In genomic region chr6:66068907-66069306, GRCh38 we compare ENCODE assay signal across 25 cellular contexts.
"Had no signal": no experiment of that assay in that cellular context is flagged by ENCODE, and none has a peak within 500 bp of the region (broad histone marks: within the 10 kb centered on the region; RNA-seq: fewer than 3 reads in every experiment).

No MANE protein-coding gene starts in this region.

- FAIRE-seq: urothelium cell line had no signal

- H3K27ac ChIP-seq: neural progenitor cell, parathyroid adenoma, psoas muscle, skin epidermis, stomach, thoracic aorta, thyroid gland, tibial nerve, upper lobe of left lung, vagina had no signal

- H3K36me3 ChIP-seq: neural progenitor cell, stomach, thoracic aorta, thyroid gland, tibial nerve, upper lobe of left lung, vagina had no signal

- ATAC-seq: natural killer cell; psoas muscle; right cardiac atrium; sciatic nerve; stimulated activated effector memory CD8-positive, alpha-beta T cell treated with anti-CD3 and anti-CD28 coated beads, Interleukin-12 subunit alpha, Interleukin-12 subunit beta, amount 100 ng/mL, for 72 hours; stimulated activated naive B cell treated with anti-CD40 and anti-IgM and Interleukin-4, amounts not matched to agents 10 μg/mL and 1 μg/mL and 100 μg/mL, for 72 hours had no signal

- DNase-seq: naive B cell; natural killer cell; occipital lobe; posterior cingulate gyrus; psoas muscle; right cardiac atrium; stimulated activated CD4-positive, alpha-beta T cell treated with anti-CD3 and anti-CD28 coated beads, Interleukin-15, amount 100 ng/mL, for 24 hours; stimulated activated CD4-positive, alpha-beta T cell treated with anti-CD3 and anti-CD28 coated beads, Interleukin-2, amount 100 ng/mL, for 24 hours; stimulated activated CD4-positive, alpha-beta T cell treated with anti-CD3 and anti-CD28 coated beads, Interleukin-2, amount 100 ng/mL, for 48 hours; stimulated activated CD4-positive, alpha-beta T cell treated with anti-CD3 and anti-CD28 coated beads, Interleukin-4, amount 100 ng/mL, for 24 hours; stimulated activated naive B cell treated with anti-CD40 and anti-IgM and Interleukin-4, amounts not matched to agents 10 μg/mL and 1 μg/mL and 100 μg/mL, for 72 hours; stimulated activated naive CD4-positive, alpha-beta T cell treated with Interleukin-2 at 50 U/mL for 16 hours; stomach; thyroid gland; trophoblast cell; upper lobe of left lung had no signal

- H3K79me2 ChIP-seq: parathyroid adenoma had no signal

- H3K4me3 ChIP-seq: neural progenitor cell, psoas muscle, skin epidermis, stomach, thoracic aorta, thyroid gland, tibial nerve, upper lobe of left lung, vagina had no signal

- H3K9me3 ChIP-seq: psoas muscle, stomach, thoracic aorta, thyroid gland, tibial nerve, upper lobe of left lung, vagina had no signal

- H2AFZ ChIP-seq: neural progenitor cell, parathyroid adenoma had no signal

- H3K4me2 ChIP-seq: neural progenitor cell had no signal

- H3K27me3 ChIP-seq: neural progenitor cell, stomach, thyroid gland, tibial nerve, upper lobe of left lung, vagina had no signal

- H3K4me1 ChIP-seq: neural progenitor cell, parathyroid adenoma, psoas muscle, stomach, thyroid gland, tibial nerve, upper lobe of left lung, vagina had no signal

- H3K9ac ChIP-seq: neural progenitor cell, parathyroid adenoma had no signal
